Comparison of ENCODE assay signal across 1 cellular context in genomic region chr13:111559612-111560423, GRCh38.
TF ChIP-seq lines count a peak whose summit lies in the region.

No MANE protein-coding gene starts in this region.

TF ChIP-seq in H1, 55 proteins besides CTCF, POLR2A, EP300 and RAD21:
- TF ChIP-seq PHF8 (conservative IDR thresholded peaks at IDR 0.05; ENCODE audit: low read depth, low read length) = no peak
- no peak for TF ChIP-seq NRF1 (IDR thresholded peaks at IDR 0.05; ENCODE audit: low read depth, low read length)
- no peak for TF ChIP-seq FOSL1 (IDR thresholded peaks at IDR 0.05; ENCODE audit: insufficient read depth, low read depth, low read length)
- no peak for TF ChIP-seq KDM4A (IDR thresholded peaks at IDR 0.05; ENCODE audit: low read depth, low read length, severe bottlenecking)
- no peak for TF ChIP-seq POU5F1 (IDR thresholded peaks at IDR 0.05; ENCODE audit: low read depth, low read length)
- peak; percentile 78; the same call in 1 of the 2 replicates for TF ChIP-seq KDM1A (IDR thresholded peaks at IDR 0.05; ENCODE audit: borderline replicate concordance, low read length)
